In the genomic region with DNA sequence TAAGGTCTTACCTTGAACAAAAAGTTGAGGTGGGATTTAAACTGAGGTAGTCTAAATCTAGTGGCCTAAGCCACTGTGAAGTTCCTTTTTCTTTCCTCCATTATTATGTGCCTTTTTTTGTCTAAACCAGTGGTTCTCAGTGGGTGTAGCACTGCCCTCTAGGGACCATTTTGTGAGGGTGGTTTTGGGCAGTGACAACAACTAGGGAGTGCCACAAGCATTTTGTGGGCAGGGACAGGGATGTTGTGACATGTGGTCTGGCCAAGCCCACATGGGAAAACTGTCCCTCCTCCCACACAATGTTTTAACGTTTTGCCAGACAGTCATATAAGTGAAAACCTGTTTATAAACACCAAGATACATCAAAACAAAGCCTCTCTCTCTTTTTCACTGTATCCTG, we compare ENCODE assay signal across 8 cellular contexts.
A peak's percentile ranks its signal among the peaks of the same experiment; 100 is the strongest.
DNase-seq lines count a peak whose midpoint lies in the region; ATAC-seq and TF ChIP-seq lines count a peak whose summit lies in the region.

No MANE protein-coding gene starts in this region.

- DNase-seq in COLO829 (ENCODE audit: low spot score) = peak; percentile 54
- DNase-seq in RKO (ENCODE audit: low spot score) = peak; percentile 7
- DNase-seq in glutamatergic neuron = no peak
- DNase-seq in HCEC 1CT = no peak
- no peak for DNase-seq in immature natural killer cell

- H3K27ac Mint-ChIP-seq in glutamatergic neuron (ENCODE audit: unreplicated experiment) (no peak overlapping the region), immature natural killer cell (no peak overlapping the region)

- no peaks in the 10 kb centered on the region for H3K36me3 Mint-ChIP-seq in glutamatergic neuron (ENCODE audit: unreplicated experiment)
- peaks cover 0 to 7% (median 0%) of the 10 kb centered on the region in 3 donors for H3K36me3 Mint-ChIP-seq in immature natural killer cell

- H3K4me3 Mint-ChIP-seq in glutamatergic neuron (ENCODE audit: unreplicated experiment) (no peak overlapping the region), immature natural killer cell (no peak overlapping the region)

- H3K9me3 Mint-ChIP-seq in glutamatergic neuron (ENCODE audit: unreplicated experiment) (peaks cover 2% of the 10 kb centered on the region), immature natural killer cell (peaks cover 2 to 31% (median 5%) of the 10 kb centered on the region in 6 donors)

- H3K4me1 Mint-ChIP-seq in glutamatergic neuron (ENCODE audit: low read depth, unreplicated experiment) (peaks cover 7% of the 10 kb centered on the region), immature natural killer cell (no peaks in the 10 kb centered on the region)

- TF ChIP-seq CTCF in glutamatergic neuron (IDR thresholded peaks at IDR 0.05; ENCODE audit: partially characterized antibody, unreplicated experiment) = peak; percentile 26

- H3K27me3 Mint-ChIP-seq in glutamatergic neuron (ENCODE audit: unreplicated experiment) (peaks cover 2% of the 10 kb centered on the region), immature natural killer cell (ENCODE audit: low read depth in 3 of 3) (peaks cover 2 to 3% (median 2%) of the 10 kb centered on the region in 3 donors)

- ATAC-seq in GM18907 (IDR thresholded peaks at IDR 0.05; ENCODE audit: unreplicated experiment) = peak; percentile 71
- peak; percentile 80 for ATAC-seq in HG03469 (IDR thresholded peaks at IDR 0.05; ENCODE audit: unreplicated experiment)
- ATAC-seq in HG02981 (IDR thresholded peaks at IDR 0.05; ENCODE audit: unreplicated experiment) = no peak

Comparison
In these comparisons a context has a peak if more than half of its experiments do, and no peak if none do; other contexts are left out.
1. DNase-seq: peak in COLO829 (single experiment) and RKO (single experiment); none in glutamatergic neuron (single experiment), HCEC 1CT (single experiment) and immature natural killer cell (0 of 3).